1 cellular context compared by ENCODE assay signal in genomic region chr1:109589177-109589576, GRCh38.
TF ChIP-seq lines count a peak whose summit lies in the region.

No MANE protein-coding gene starts in this region.

TF ChIP-seq in GM12878, 131 proteins besides CTCF, POLR2A, EP300 and RAD21:
- TF ChIP-seq SREBF1 (IDR thresholded peaks at IDR 0.05; ENCODE audit: low read length) (no peak), HDAC2 (IDR thresholded peaks at IDR 0.05) (no peak), CHD2 (IDR thresholded peaks at IDR 0.05; ENCODE audit: borderline replicate concordance, low read depth, low read length) (no peak), TCF7 (IDR thresholded peaks at IDR 0.05; ENCODE audit: borderline replicate concordance) (no peak), HSF1 (IDR thresholded peaks at IDR 0.05; ENCODE audit: low read depth, low read length) (no peak), BHLHE40 (IDR thresholded peaks at IDR 0.05; ENCODE audit: borderline replicate concordance in 1 of 2, low read depth in 2 of 2, low read length in 1 of 2) (no peak), ATF7 (IDR thresholded peaks at IDR 0.05; ENCODE audit: low read depth) (no peak), MEF2B (IDR thresholded peaks at IDR 0.05; ENCODE audit: partially characterized antibody, poor library complexity, severe bottlenecking) (no peak), RELA (IDR thresholded peaks at IDR 0.05; ENCODE audit: borderline replicate concordance, partially characterized antibody) (no peak)
- TF ChIP-seq, protein P1, sequence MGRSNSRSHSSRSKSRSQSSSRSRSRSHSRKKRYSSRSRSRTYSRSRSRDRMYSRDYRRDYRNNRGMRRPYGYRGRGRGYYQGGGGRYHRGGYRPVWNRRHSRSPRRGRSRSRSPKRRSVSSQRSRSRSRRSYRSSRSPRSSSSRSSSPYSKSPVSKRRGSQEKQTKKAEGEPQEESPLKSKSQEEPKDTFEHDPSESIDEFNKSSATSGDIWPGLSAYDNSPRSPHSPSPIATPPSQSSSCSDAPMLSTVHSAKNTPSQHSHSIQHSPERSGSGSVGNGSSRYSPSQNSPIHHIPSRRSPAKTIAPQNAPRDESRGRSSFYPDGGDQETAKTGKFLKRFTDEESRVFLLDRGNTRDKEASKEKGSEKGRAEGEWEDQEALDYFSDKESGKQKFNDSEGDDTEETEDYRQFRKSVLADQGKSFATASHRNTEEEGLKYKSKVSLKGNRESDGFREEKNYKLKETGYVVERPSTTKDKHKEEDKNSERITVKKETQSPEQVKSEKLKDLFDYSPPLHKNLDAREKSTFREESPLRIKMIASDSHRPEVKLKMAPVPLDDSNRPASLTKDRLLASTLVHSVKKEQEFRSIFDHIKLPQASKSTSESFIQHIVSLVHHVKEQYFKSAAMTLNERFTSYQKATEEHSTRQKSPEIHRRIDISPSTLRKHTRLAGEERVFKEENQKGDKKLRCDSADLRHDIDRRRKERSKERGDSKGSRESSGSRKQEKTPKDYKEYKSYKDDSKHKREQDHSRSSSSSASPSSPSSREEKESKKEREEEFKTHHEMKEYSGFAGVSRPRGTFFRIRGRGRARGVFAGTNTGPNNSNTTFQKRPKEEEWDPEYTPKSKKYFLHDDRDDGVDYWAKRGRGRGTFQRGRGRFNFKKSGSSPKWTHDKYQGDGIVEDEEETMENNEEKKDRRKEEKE (IDR thresholded peaks at IDR 0.05): no peak
- TF ChIP-seq, protein P2, sequence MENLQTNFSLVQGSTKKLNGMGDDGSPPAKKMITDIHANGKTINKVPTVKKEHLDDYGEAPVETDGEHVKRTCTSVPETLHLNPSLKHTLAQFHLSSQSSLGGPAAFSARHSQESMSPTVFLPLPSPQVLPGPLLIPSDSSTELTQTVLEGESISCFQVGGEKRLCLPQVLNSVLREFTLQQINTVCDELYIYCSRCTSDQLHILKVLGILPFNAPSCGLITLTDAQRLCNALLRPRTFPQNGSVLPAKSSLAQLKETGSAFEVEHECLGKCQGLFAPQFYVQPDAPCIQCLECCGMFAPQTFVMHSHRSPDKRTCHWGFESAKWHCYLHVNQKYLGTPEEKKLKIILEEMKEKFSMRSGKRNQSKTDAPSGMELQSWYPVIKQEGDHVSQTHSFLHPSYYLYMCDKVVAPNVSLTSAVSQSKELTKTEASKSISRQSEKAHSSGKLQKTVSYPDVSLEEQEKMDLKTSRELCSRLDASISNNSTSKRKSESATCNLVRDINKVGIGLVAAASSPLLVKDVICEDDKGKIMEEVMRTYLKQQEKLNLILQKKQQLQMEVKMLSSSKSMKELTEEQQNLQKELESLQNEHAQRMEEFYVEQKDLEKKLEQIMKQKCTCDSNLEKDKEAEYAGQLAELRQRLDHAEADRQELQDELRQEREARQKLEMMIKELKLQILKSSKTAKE (IDR thresholded peaks at IDR 0.05; ENCODE audit: low read depth, poor library complexity, severe bottlenecking): no peak
- TF ChIP-seq, protein P3, sequence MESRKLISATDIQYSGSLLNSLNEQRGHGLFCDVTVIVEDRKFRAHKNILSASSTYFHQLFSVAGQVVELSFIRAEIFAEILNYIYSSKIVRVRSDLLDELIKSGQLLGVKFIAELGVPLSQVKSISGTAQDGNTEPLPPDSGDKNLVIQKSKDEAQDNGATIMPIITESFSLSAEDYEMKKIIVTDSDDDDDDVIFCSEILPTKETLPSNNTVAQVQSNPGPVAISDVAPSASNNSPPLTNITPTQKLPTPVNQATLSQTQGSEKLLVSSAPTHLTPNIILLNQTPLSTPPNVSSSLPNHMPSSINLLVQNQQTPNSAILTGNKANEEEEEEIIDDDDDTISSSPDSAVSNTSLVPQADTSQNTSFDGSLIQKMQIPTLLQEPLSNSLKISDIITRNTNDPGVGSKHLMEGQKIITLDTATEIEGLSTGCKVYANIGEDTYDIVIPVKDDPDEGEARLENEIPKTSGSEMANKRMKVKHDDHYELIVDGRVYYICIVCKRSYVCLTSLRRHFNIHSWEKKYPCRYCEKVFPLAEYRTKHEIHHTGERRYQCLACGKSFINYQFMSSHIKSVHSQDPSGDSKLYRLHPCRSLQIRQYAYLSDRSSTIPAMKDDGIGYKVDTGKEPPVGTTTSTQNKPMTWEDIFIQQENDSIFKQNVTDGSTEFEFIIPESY (IDR thresholded peaks at IDR 0.05): no peak
